In genomic region chr7:2321020-2321419, GRCh38 we compare ENCODE assay signal across 11 cellular contexts. TPM values are rescaled to one million over a fixed set of nuclear protein-coding genes. Genes with fewer than 3 reads are reported as not detected.
A peak's percentile ranks its signal among the peaks of the same experiment; 100 is the strongest.
DNase-seq lines count a peak whose midpoint lies in the region; ATAC-seq and TF ChIP-seq lines count a peak whose summit lies in the region.
"Had no signal": no experiment of that assay in that cellular context is flagged by ENCODE, and none has a peak within 500 bp of the region (broad histone marks: within the 10 kb centered on the region; RNA-seq: fewer than 3 reads in every experiment).

No MANE protein-coding gene starts in this region.

- 0 out of 2 replicates have a peak overlapping the region, but pooled peaks have one; percentile 16 for H3K4me3 ChIP-seq in GM23248
- H3K4me3 ChIP-seq in osteoblast (ENCODE audit: insufficient read depth, low read length) = no peak overlapping the region
- H3K4me3 ChIP-seq in gastrocnemius medialis = no peak overlapping the region

- H3F3A ChIP-seq in GM23248 (ENCODE audit: insufficient read depth) = 0 out of 2 replicates have a peak, but pooled peaks cover 7% of the 10 kb centered on the region

- no peaks in the 10 kb centered on the region for H3K79me2 ChIP-seq in GM23248 (ENCODE audit: insufficient read depth)
- H3K79me2 ChIP-seq in osteoblast (ENCODE audit: insufficient read depth, low read length) = no peaks in the 10 kb centered on the region

- ATAC-seq in gastrocnemius medialis (no peak), GM21423 (IDR thresholded peaks at IDR 0.05; ENCODE audit: unreplicated experiment) (no peak)

- H3K9me3 ChIP-seq in GM23248 (ENCODE audit: low read depth) (no peaks in the 10 kb centered on the region), osteoblast (ENCODE audit: low read depth, low read length) (no peaks in the 10 kb centered on the region), gastrocnemius medialis (no peaks in the 10 kb centered on the region)

- peak overlapping the region; percentile 55; the same call in 1 of the 2 replicates for H2AFZ ChIP-seq in GM23248
- no peak overlapping the region for H2AFZ ChIP-seq in osteoblast (ENCODE audit: low read length)

- 0 out of 2 replicates have a peak overlapping the region, but pooled peaks have one; percentile 2 for H3K9ac ChIP-seq in GM23248

- H4K20me1 ChIP-seq in GM23248 (ENCODE audit: insufficient read depth) (no peaks in the 10 kb centered on the region), osteoblast (ENCODE audit: insufficient read depth, low read length) (no peaks in the 10 kb centered on the region)

- 38 to 40% methylated on average over 11 of the region's 11 CpGs for WGBS in GM23248 (ENCODE audit: low coverage in 1 of 2, low lambda C conversion rate in 2 of 2, missing lambda C conversion rate in 2 of 2), 2 experiments

- intact Hi-C loops in gastrocnemius medialis (cut with DNase I; ENCODE audit: low total_unique reads) = no loop called here

- H3K4me2 ChIP-seq in GM23248 (ENCODE audit: unreplicated experiment) (peak overlapping the region; percentile 53), osteoblast (ENCODE audit: insufficient read depth, low read length) (no peak overlapping the region)

- H3K36me3 ChIP-seq in GM23248 (ENCODE audit: low read depth) (no peaks in the 10 kb centered on the region), osteoblast (ENCODE audit: insufficient read depth, low read length) (no peaks in the 10 kb centered on the region), gastrocnemius medialis (no peaks in the 10 kb centered on the region)

- H3K4me1 ChIP-seq in GM23248 (ENCODE audit: insufficient read depth) (no peaks in the 10 kb centered on the region), osteoblast (ENCODE audit: insufficient read depth, low read length) (no peaks in the 10 kb centered on the region), gastrocnemius medialis (no peaks in the 10 kb centered on the region)

- no peak overlapping the region for H3K27ac ChIP-seq in GM23248
- peak overlapping the region; percentile 45 for H3K27ac ChIP-seq in epithelial cell of prostate
- H3K27ac ChIP-seq in osteoblast (ENCODE audit: low read depth, low read length) = no peak overlapping the region
- H3K27ac ChIP-seq in gastrocnemius medialis = no peak overlapping the region

- TF ChIP-seq CTCF in osteoblast (IDR thresholded peaks at IDR 0.05; ENCODE audit: extremely low read depth, low read depth, low read length) (no peak), gastrocnemius medialis (IDR thresholded peaks at IDR 0.05 in 4 of 5, conservative IDR thresholded peaks at IDR 0.05 in 1 of 5) (no peak), GM13977 (IDR thresholded peaks at IDR 0.05; ENCODE audit: extremely low read depth, insufficient read depth, missing control alignments) (no peak)

- H3K27me3 ChIP-seq in GM23248 (replicated peaks; ENCODE audit: insufficient read depth) = no peaks in the 10 kb centered on the region
- H3K27me3 ChIP-seq in osteoblast (ENCODE audit: insufficient read depth, low read length) = no peaks in the 10 kb centered on the region
- no peaks in the 10 kb centered on the region for H3K27me3 ChIP-seq in gastrocnemius medialis

- TF ChIP-seq POLR2A in gastrocnemius medialis (IDR thresholded peaks at IDR 0.05) = no peak

- in situ Hi-C loops in GM23248 (cut with MboI) = no loop called here
- in situ Hi-C loops in gastrocnemius medialis (cut with MboI; ENCODE audit: low sequenced_read_pairs in 4 of 4) = no loop called here
- in situ Hi-C loops in GM13977 (cut with MboI; ENCODE audit: low pct_unique_long_range_greater_than_20kb, low sequenced_read_pairs, unreplicated experiment) = no loop called here

- DNase-seq in GM23248 (peak; percentile 47), NCI-H774 (lab: John Stamatoyannopoulos, UW) (peak; percentile 37), epithelial cell of prostate (ENCODE audit: low read depth, low spot score) (peak; percentile 6), osteoblast (ENCODE audit: insufficient read length, low spot score, missing footprints) (peak; percentile 67), gastrocnemius medialis (no peak), epidermal melanocyte (ENCODE audit: insufficient read length, low spot score) (no peak), GM13977 (ENCODE audit: low spot score) (no peak)
- DNase-seq: EL, NCI-H2029, RPMI8226 had no signal

- H3K9me2 ChIP-seq in GM23248 (ENCODE audit: insufficient read depth) = no peaks in the 10 kb centered on the region

RNA-seq across cellular contexts. Expression of gene SNX8, which starts 6.8 kb away (rescaled TPM):
- 13.1 and 23.8 TPM in 2 replicates for total RNA-seq in GM23248 (2014; rRNA removed; shearing (Covaris generic))
- 36.8 and 44.4 TPM in 2 replicates for polyA plus RNA-seq in GM23248 (2016; fragmentation: Nextera tagmentation; extraction: Ambion mirVana)
- total RNA-seq in osteoblast (16.3 and 25.0 TPM in 2 replicates), gastrocnemius medialis (10 to 100 TPM in 3 of 4 donors, 1 to 10 TPM in 1; 6.4 to 28.1 (median 24.8) TPM)

RNA-seq across cellular contexts. Expression of gene EIF3B, which starts 33.6 kb away (rescaled TPM):
- 180 and 212 TPM in 2 replicates for total RNA-seq in GM23248 (2014; rRNA removed; shearing (Covaris generic))
- 79.5 and 82.5 TPM in 2 replicates for polyA plus RNA-seq in GM23248 (2016; fragmentation: Nextera tagmentation; extraction: Ambion mirVana)
- total RNA-seq in osteoblast (151 and 176 TPM in 2 replicates), gastrocnemius medialis (100 to 1,000 TPM; 105 to 207 (median 195) TPM)

Comparison
In these comparisons a context has a peak if more than half of its experiments do, and no peak if none do; other contexts are left out.
1. DNase-seq: peak in GM23248 (single experiment), NCI-H774 (single experiment), epithelial cell of prostate (single experiment) and osteoblast (single experiment); none in gastrocnemius medialis (0 of 2), epidermal melanocyte (single experiment) and GM13977 (single experiment).